ENCODE assay signal across 28 cellular contexts in the genomic region with DNA sequence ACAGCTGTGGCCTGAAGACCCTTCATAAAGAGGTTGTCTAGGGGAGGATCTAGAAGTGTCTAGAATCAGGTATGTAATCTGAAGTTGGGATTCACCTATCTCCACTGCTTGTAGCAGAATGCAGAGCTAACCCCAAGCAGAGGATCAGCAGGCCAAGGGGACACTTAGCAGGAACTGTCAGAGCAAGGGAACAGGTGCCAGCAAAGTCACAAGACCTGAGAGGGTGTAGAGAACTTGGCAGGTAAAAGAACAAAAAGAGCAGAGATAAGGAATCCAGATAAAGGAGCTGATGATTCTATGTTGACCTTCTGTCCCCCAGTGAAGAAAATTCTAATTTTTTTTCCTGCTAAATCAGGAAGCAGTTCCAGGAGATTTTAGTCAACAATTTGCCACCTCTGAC.
"Had no signal": no experiment of that assay in that cellular context is flagged by ENCODE, and none has a peak within 500 bp of the region (broad histone marks: within the 10 kb centered on the region; RNA-seq: fewer than 3 reads in every experiment).

No MANE protein-coding gene starts in this region.

- H3K27me3 ChIP-seq: adrenal gland, ascending aorta, gastroesophageal sphincter, neural progenitor cell, suprapubic skin had no signal

- H3K9me3 ChIP-seq: adrenal gland, ascending aorta, lower lobe of right lung, psoas muscle had no signal

- H3K27ac ChIP-seq: adrenal gland, ascending aorta, coronary artery, epithelial cell of prostate, gastroesophageal sphincter, lower lobe of right lung, neural progenitor cell, psoas muscle, suprapubic skin had no signal

- H3K4me3 ChIP-seq: adrenal gland, ascending aorta, coronary artery, gastroesophageal sphincter, lower lobe of right lung, neural progenitor cell, psoas muscle, suprapubic skin had no signal

- DNase-seq: activated CD8-positive, alpha-beta memory T cell treated with anti-CD3 and anti-CD28 coated beads, Interleukin-2, amount 50 U/mL, for 4 hours; activated naive CD4-positive, alpha-beta T cell; activated T-cell treated with anti-CD3 and anti-CD28 coated beads, Interleukin-2, amount 50 U/mL, for 4 hours; endodermal cell; head of caudate nucleus; hypothalamus; lower lobe of right lung; mesendoderm; naive thymus-derived CD4-positive, alpha-beta T cell; psoas muscle; right cardiac atrium; stimulated activated CD4-positive, alpha-beta T cell treated with anti-CD3 and anti-CD28 coated beads, Interleukin-1b, Interleukin-23, amount 100 ng/mL, for 48 hours; stimulated activated naive CD8-positive, alpha-beta T cell treated with anti-CD3 and anti-CD28 coated beads, Interleukin-15, amount 100 ng/mL, for 72 hours; T-helper 1 cell; T-helper 9 cell had no signal

- H3K4me1 Mint-ChIP-seq: central memory CD8-positive, alpha-beta T cell; neural progenitor cell had no signal

- H2AFZ ChIP-seq: neural progenitor cell had no signal

- FAIRE-seq: islet of Langerhans had no signal

- H3K27ac Mint-ChIP-seq: activated naive CD8-positive, alpha-beta T cell; activated T-helper 2 cell treated with anti-CD3 and anti-CD28 coated beads, Interferon-gamma antibody, Interleukin-2, Interleukin-4, amounts not matched to agents 10 μg/mL and 5 μg/mL and 100 μg/mL, durations not matched to agents 14 hours and 24 hours and 36 hours; endodermal cell; neural progenitor cell; stimulated activated naive CD8-positive, alpha-beta T cell treated with anti-CD3 and anti-CD28 coated beads, Interleukin-15, amount 100 ng/mL, for 72 hours; type B pancreatic cell; WTC11 had no signal

- H3K4me3 Mint-ChIP-seq: activated naive CD8-positive, alpha-beta T cell; activated T-cell treated with anti-CD3 and anti-CD28 coated beads, Interleukin-2, amount 50 U/mL, for 4 hours; central memory CD8-positive, alpha-beta T cell; endodermal cell; neural progenitor cell; stimulated activated naive CD8-positive, alpha-beta T cell treated with anti-CD3 and anti-CD28 coated beads, Interleukin-15, amount 100 ng/mL, for 72 hours; type B pancreatic cell; WTC11 had no signal

- H3K36me3 Mint-ChIP-seq: neural progenitor cell, type B pancreatic cell had no signal

- ATAC-seq: activated T-cell treated with anti-CD3 and anti-CD28 coated beads, Interleukin-2, amount 50 U/mL, for 4 hours; gastroesophageal sphincter; lower lobe of right lung; naive thymus-derived CD4-positive, alpha-beta T cell; psoas muscle; right cardiac atrium; stimulated activated naive CD8-positive, alpha-beta T cell treated with anti-CD3 and anti-CD28 coated beads, Interleukin-15, amount 100 ng/mL, for 72 hours; WTC11 had no signal

- H3K27me3 Mint-ChIP-seq: activated naive CD8-positive, alpha-beta T cell; type B pancreatic cell had no signal

- H3K4me1 ChIP-seq: ascending aorta, lower lobe of right lung, neural progenitor cell, psoas muscle, suprapubic skin had no signal

- H3K9me3 Mint-ChIP-seq: neural progenitor cell had no signal

- H3K4me2 ChIP-seq: neural progenitor cell had no signal

- H3K36me3 ChIP-seq: adrenal gland, ascending aorta, gastroesophageal sphincter, lower lobe of right lung, neural progenitor cell, suprapubic skin had no signal
